ENCODE assay signal across 21 cellular contexts in genomic region chr4:19857405-19857804, GRCh38.
DNase-seq lines count a peak whose midpoint lies in the region; ATAC-seq and TF ChIP-seq lines count a peak whose summit lies in the region.
"Had no signal": no experiment of that assay in that cellular context is flagged by ENCODE, and none has a peak within 500 bp of the region (broad histone marks: within the 10 kb centered on the region; RNA-seq: fewer than 3 reads in every experiment).

No MANE protein-coding gene starts in this region.

- peaks cover 4% of the 10 kb centered on the region; the same call in 1 of the 2 replicates for H3K9me2 ChIP-seq in GM23338 (ENCODE audit: insufficient read depth)

- TF ChIP-seq EP300 in Ishikawa (IDR thresholded peaks at IDR 0.05; ENCODE audit: borderline replicate concordance) = no peak

- CTCF ChIA-PET in naive thymus-derived CD4-positive, alpha-beta T cell (lab: Charles Lee) = no interaction called here

- H3K36me3 ChIP-seq in mucosa of descending colon (ENCODE audit: low read depth) (no peaks in the 10 kb centered on the region), GM23338 (ENCODE audit: insufficient read depth) (no peaks in the 10 kb centered on the region)
- H3K36me3 ChIP-seq in naive thymus-derived CD4-positive, alpha-beta T cell (ENCODE audit: control insufficient read depth in 2 of 3, insufficient read depth in 3 of 3, low read length in 3 of 3) = no peaks in the 10 kb centered on the region
- H3K36me3 ChIP-seq: esophagus muscularis mucosa, upper lobe of left lung had no signal

- H3K4me2 ChIP-seq in GM23338 = no peak overlapping the region

- no peaks in the 10 kb centered on the region for H3F3A ChIP-seq in GM23338 (replicated peaks; ENCODE audit: low read depth)

- no peaks in the 10 kb centered on the region for H3K27me3 ChIP-seq in GM23338 (ENCODE audit: insufficient read depth)
- H3K27me3 ChIP-seq in naive thymus-derived CD4-positive, alpha-beta T cell (ENCODE audit: control insufficient read depth in 2 of 2, insufficient read depth in 2 of 2, low read length in 2 of 2) = no peaks in the 10 kb centered on the region
- H3K27me3 ChIP-seq: esophagus muscularis mucosa, upper lobe of left lung had no signal

- H3K27ac ChIP-seq in GM23338 (ENCODE audit: low read depth) = no peak overlapping the region
- H3K27ac ChIP-seq in naive thymus-derived CD4-positive, alpha-beta T cell (ENCODE audit: low read depth, low read length) = no peak overlapping the region
- H3K27ac ChIP-seq: esophagus muscularis mucosa, parathyroid adenoma, upper lobe of left lung had no signal

- ATAC-seq in mucosa of descending colon = no peak
- ATAC-seq in GM23338 = no peak
- no peak for ATAC-seq in naive thymus-derived CD4-positive, alpha-beta T cell
- ATAC-seq: left lobe of liver had no signal

- no peaks in the 10 kb centered on the region for H4K20me1 ChIP-seq in GM23338 (replicated peaks; ENCODE audit: insufficient read depth)

- no peak overlapping the region for H3K4me3 ChIP-seq in mucosa of descending colon
- H3K4me3 ChIP-seq in GM23338 = no peak overlapping the region
- H3K4me3 ChIP-seq in naive thymus-derived CD4-positive, alpha-beta T cell (ENCODE audit: low read length) = no peak overlapping the region
- H3K4me3 ChIP-seq: esophagus muscularis mucosa, upper lobe of left lung had no signal

- no peak overlapping the region for H3K4me3 Mint-ChIP-seq in GM23338
- no peak overlapping the region for H3K4me3 Mint-ChIP-seq in naive thymus-derived CD4-positive, alpha-beta T cell
- H3K4me3 Mint-ChIP-seq: activated naive CD8-positive, alpha-beta T cell treated with anti-CD3 and anti-CD28 coated beads for 36 hours; nephron had no signal

- H2AFZ ChIP-seq in GM23338 = no peak overlapping the region
- H2AFZ ChIP-seq: parathyroid adenoma had no signal

- H3K27ac Mint-ChIP-seq in GM23338 = no peak overlapping the region
- H3K27ac Mint-ChIP-seq in naive thymus-derived CD4-positive, alpha-beta T cell = no peak overlapping the region
- H3K27ac Mint-ChIP-seq: activated naive CD8-positive, alpha-beta T cell treated with anti-CD3 and anti-CD28 coated beads for 36 hours; nephron had no signal

- DNase-seq in ACHN (peak; percentile 4), amniotic epithelial cell (ENCODE audit: low read depth) (peak; percentile 37), iris pigment epithelial cell (ENCODE audit: low read depth) (peak; percentile 71), mucosa of descending colon (no peak), GM23338 (ENCODE audit: low spot score) (no peak)
- DNase-seq in activated CD8-positive, alpha-beta memory T cell treated with anti-CD3 and anti-CD28 coated beads, Interleukin-2, amount 50 U/mL, for 4 hours = no peak
- DNase-seq in naive thymus-derived CD4-positive, alpha-beta T cell = no peak
- DNase-seq: activated CD4-positive, alpha-beta T cell treated with anti-CD3 and anti-CD28 coated beads, Interleukin-2, amount 50 U/mL, for 48 hours; activated CD4-positive, CD25-positive, alpha-beta regulatory T cell; activated naive CD8-positive, alpha-beta T cell treated with anti-CD3 and anti-CD28 coated beads for 36 hours; C1 segment of cervical spinal cord; effector memory CD4-positive, alpha-beta T cell; H7; NCI-H1930; NCI-H524 treated with DMSO at 0.1 percent for 48 hours; upper lobe of left lung had no signal

- TF ChIP-seq RAD21 in Ishikawa (IDR thresholded peaks at IDR 0.05; ENCODE audit: low read depth) = no peak

- no peaks in the 10 kb centered on the region for H3K27me3 Mint-ChIP-seq in GM23338 (ENCODE audit: insufficient read depth, low read depth, poor library complexity)
- no peaks in the 10 kb centered on the region for H3K27me3 Mint-ChIP-seq in naive thymus-derived CD4-positive, alpha-beta T cell
- H3K27me3 Mint-ChIP-seq: activated naive CD8-positive, alpha-beta T cell treated with anti-CD3 and anti-CD28 coated beads for 36 hours had no signal

- intact Hi-C loops in mucosa of descending colon (cut with DNase I, micrococcal nuclease) = no loop called here
- intact Hi-C loops in naive thymus-derived CD4-positive, alpha-beta T cell (cut with micrococcal nuclease) = no loop called here

- peaks cover 2% of the 10 kb centered on the region for H3K9me3 ChIP-seq in mucosa of descending colon
- peaks cover 0 to 8% (median 0%) of the 10 kb centered on the region in 3 experiments for H3K9me3 ChIP-seq in naive thymus-derived CD4-positive, alpha-beta T cell (ENCODE audit: control insufficient read depth in 2 of 3, low read length in 3 of 3)
- H3K9me3 ChIP-seq: esophagus muscularis mucosa, upper lobe of left lung had no signal

- H3K9me3 Mint-ChIP-seq in GM23338 = peaks cover 6% of the 10 kb centered on the region; the same call in 1 of the 3 replicates
- peaks cover 0 to 17% (median 7%) of the 10 kb centered on the region in 11 donors for H3K9me3 Mint-ChIP-seq in naive thymus-derived CD4-positive, alpha-beta T cell

- no peaks in the 10 kb centered on the region for H3K36me3 Mint-ChIP-seq in GM23338 (ENCODE audit: low read depth)
- H3K36me3 Mint-ChIP-seq in naive thymus-derived CD4-positive, alpha-beta T cell = peaks cover 0 to 2% (median 0%) of the 10 kb centered on the region in 5 donors
- H3K36me3 Mint-ChIP-seq: activated naive CD8-positive, alpha-beta T cell treated with anti-CD3 and anti-CD28 coated beads for 36 hours had no signal

- no peaks in the 10 kb centered on the region for H3K4me1 ChIP-seq in mucosa of descending colon (ENCODE audit: low read depth)
- H3K4me1 ChIP-seq in GM23338 (ENCODE audit: insufficient read depth) = no peaks in the 10 kb centered on the region
- H3K4me1 ChIP-seq in naive thymus-derived CD4-positive, alpha-beta T cell (ENCODE audit: control insufficient read depth in 2 of 2, insufficient read depth in 2 of 2, low read length in 2 of 2) = no peaks in the 10 kb centered on the region
- H3K4me1 ChIP-seq: esophagus muscularis mucosa, parathyroid adenoma, upper lobe of left lung had no signal

- H3K79me2 ChIP-seq in GM23338 (replicated peaks; ENCODE audit: insufficient read depth) = no peaks in the 10 kb centered on the region
- H3K79me2 ChIP-seq: parathyroid adenoma had no signal

- in situ Hi-C loops in ACHN (cut with HindIII; ENCODE audit: low pct_ligation_motif_present, low pct_unique_long_range_greater_than_20kb, low sequenced_read_pairs) = no loop called here

- POLR2A ChIA-PET in naive thymus-derived CD4-positive, alpha-beta T cell (lab: Charles Lee) = no interaction called here

- TF ChIP-seq CTCF in mucosa of descending colon (IDR thresholded peaks at IDR 0.05) (no peak), GM23338 (conservative IDR thresholded peaks at IDR 0.05; ENCODE audit: low read depth in 2 of 2) (no peak)

- H3K4me1 Mint-ChIP-seq in GM23338 = no peaks in the 10 kb centered on the region
- H3K4me1 Mint-ChIP-seq in naive thymus-derived CD4-positive, alpha-beta T cell = no peaks in the 10 kb centered on the region
- H3K4me1 Mint-ChIP-seq: activated naive CD8-positive, alpha-beta T cell treated with anti-CD3 and anti-CD28 coated beads for 36 hours had no signal

TF ChIP-seq in Ishikawa, 13 proteins besides CTCF, POLR2A, EP300 and RAD21:
- TF ChIP-seq NFIC (IDR thresholded peaks at IDR 0.05) = 0 out of 2 replicates have a peak, but pooled peaks have one; percentile 46
- no peak for TF ChIP-seq TEAD4 (IDR thresholded peaks at IDR 0.05)
TF ChIP-seq in Ishikawa: peak in this region for 1.

TF ChIP-seq in GM23338, 12 proteins besides CTCF, POLR2A, EP300 and RAD21 (continues in another document):
- TF ChIP-seq ZNF114 (CRISPR knock-in tag; IDR thresholded peaks at IDR 0.05) (no peak), EZH2 (IDR thresholded peaks at IDR 0.05; ENCODE audit: low read depth, unreplicated experiment) (no peak), NANOG (IDR thresholded peaks at IDR 0.05; ENCODE audit: borderline replicate concordance) (no peak), STAT1 (IDR thresholded peaks at IDR 0.05; ENCODE audit: unreplicated experiment) (no peak), ZNF331 (CRISPR knock-in tag; IDR thresholded peaks at IDR 0.05; ENCODE audit: low read depth) (no peak)
- TF ChIP-seq, protein P1, sequence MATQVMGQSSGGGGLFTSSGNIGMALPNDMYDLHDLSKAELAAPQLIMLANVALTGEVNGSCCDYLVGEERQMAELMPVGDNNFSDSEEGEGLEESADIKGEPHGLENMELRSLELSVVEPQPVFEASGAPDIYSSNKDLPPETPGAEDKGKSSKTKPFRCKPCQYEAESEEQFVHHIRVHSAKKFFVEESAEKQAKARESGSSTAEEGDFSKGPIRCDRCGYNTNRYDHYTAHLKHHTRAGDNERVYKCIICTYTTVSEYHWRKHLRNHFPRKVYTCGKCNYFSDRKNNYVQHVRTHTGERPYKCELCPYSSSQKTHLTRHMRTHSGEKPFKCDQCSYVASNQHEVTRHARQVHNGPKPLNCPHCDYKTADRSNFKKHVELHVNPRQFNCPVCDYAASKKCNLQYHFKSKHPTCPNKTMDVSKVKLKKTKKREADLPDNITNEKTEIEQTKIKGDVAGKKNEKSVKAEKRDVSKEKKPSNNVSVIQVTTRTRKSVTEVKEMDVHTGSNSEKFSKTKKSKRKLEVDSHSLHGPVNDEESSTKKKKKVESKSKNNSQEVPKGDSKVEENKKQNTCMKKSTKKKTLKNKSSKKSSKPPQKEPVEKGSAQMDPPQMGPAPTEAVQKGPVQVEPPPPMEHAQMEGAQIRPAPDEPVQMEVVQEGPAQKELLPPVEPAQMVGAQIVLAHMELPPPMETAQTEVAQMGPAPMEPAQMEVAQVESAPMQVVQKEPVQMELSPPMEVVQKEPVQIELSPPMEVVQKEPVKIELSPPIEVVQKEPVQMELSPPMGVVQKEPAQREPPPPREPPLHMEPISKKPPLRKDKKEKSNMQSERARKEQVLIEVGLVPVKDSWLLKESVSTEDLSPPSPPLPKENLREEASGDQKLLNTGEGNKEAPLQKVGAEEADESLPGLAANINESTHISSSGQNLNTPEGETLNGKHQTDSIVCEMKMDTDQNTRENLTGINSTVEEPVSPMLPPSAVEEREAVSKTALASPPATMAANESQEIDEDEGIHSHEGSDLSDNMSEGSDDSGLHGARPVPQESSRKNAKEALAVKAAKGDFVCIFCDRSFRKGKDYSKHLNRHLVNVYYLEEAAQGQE (IDR thresholded peaks at IDR 0.05; ENCODE audit: unreplicated experiment) = no peak
- TF ChIP-seq, protein P2, sequence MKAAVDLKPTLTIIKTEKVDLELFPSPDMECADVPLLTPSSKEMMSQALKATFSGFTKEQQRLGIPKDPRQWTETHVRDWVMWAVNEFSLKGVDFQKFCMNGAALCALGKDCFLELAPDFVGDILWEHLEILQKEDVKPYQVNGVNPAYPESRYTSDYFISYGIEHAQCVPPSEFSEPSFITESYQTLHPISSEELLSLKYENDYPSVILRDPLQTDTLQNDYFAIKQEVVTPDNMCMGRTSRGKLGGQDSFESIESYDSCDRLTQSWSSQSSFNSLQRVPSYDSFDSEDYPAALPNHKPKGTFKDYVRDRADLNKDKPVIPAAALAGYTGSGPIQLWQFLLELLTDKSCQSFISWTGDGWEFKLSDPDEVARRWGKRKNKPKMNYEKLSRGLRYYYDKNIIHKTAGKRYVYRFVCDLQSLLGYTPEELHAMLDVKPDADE (IDR thresholded peaks at IDR 0.05) = no peak

Comparison
In these comparisons a context has a peak if more than half of its experiments do, and no peak if none do; other contexts are left out.
1. DNase-seq: peak in ACHN (single experiment), amniotic epithelial cell (single experiment) and iris pigment epithelial cell (single experiment); none in mucosa of descending colon (0 of 3), activated CD8-positive, alpha-beta memory T cell treated with anti-CD3 and anti-CD28 coated beads, Interleukin-2, amount 50 U/mL, for 4 hours (single experiment), GM23338 (single experiment) and naive thymus-derived CD4-positive, alpha-beta T cell (0 of 9).